Comparison of ENCODE assay signal across 8 cellular contexts in the genomic region with DNA sequence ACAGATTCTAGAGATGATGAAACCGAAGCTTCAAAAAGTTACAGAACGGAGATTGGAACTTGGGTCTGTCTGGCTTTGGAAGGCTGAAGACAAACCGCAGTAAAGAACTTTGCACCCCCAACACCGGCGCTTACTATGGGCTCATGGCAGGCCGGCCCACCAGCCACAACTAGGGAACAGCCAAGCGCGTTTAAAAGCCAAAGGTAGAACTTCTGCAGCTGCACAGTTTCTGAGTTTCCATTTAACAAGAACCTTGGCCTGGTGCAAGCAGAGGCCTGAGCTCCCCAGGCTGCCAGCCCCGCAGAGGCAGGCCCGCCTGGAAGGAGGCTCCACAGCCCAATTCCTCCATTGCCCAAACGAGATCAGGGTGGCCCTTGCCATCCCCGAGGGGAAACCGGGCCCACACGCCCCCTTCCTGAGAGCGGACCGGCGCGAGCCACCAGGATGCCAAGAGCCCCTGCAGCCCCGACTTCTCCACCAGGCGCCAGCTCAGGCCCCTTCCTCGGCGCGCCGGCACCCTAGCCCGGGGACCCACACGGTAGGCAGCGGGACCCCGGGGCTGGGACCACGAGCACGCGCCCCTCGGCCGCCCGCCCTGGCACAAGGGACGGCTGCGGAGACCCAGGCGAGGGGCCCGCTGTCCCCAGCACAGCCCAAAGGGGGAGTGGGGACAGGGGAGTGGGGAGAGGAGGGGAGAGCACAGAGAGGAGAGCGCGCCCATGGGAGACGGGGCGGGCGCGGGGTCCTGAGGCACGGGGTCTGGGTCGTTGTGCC. TPM values are rescaled to one million over a fixed set of nuclear protein-coding genes. Genes with fewer than 3 reads are reported as not detected.
DNase-seq lines count a peak whose midpoint lies in the region; ATAC-seq and TF ChIP-seq lines count a peak whose summit lies in the region.

No MANE protein-coding gene starts in this region.

- H3K36me3 ChIP-seq in SK-N-MC (ENCODE audit: insufficient read depth, low read length) (peaks cover 44% of the 10 kb centered on the region), upper lobe of left lung (peaks cover 0 to 29% (median 19%) of the 10 kb centered on the region in 4 donors)

- no peak for TF ChIP-seq POLR2A in upper lobe of left lung (IDR thresholded peaks at IDR 0.05)

- TF ChIP-seq CTCF in 22Rv1 (IDR thresholded peaks at IDR 0.05) (no peak), upper lobe of left lung (IDR thresholded peaks at IDR 0.05) (peak in 1 of 6 experiments; percentile 28)

- DNase-seq in SK-N-MC (ENCODE audit: low read depth, low spot score) (no peak), dermis blood vessel endothelial cell (peak; percentile 40), lung microvascular endothelial cell (ENCODE audit: low read depth in 2 of 2) (peak; percentile 17 to 19), upper lobe of left lung (peak in 1 of 2 donors; percentile 89), NOMO-1 treated with DMSO at 0.1 percent for 48 hours (lab: John Stamatoyannopoulos, UW; ENCODE audit: unreplicated experiment) (no peak)

- H3K27ac ChIP-seq in 22Rv1 (peak overlapping the region; percentile 68), SK-N-MC (0 out of 2 replicates have a peak overlapping the region, but pooled peaks have one; percentile 36), upper lobe of left lung (peak overlapping the region; percentile 75 to 88 (median 82))

- peak overlapping the region; percentile 96 for H3K9ac ChIP-seq in SK-N-MC (ENCODE audit: insufficient read length)

- H3K4me3 ChIP-seq in SK-N-MC (peak overlapping the region; percentile 97), upper lobe of left lung (peak overlapping the region; percentile 57 to 98 (median 94))

- TF ChIP-seq EP300 in upper lobe of left lung (IDR thresholded peaks at IDR 0.05) = no peak

- WGBS in upper lobe of left lung, 2 donors = 4 to 9% methylated on average over 5 to 11 of the region's 46 CpGs

- no peaks in the 10 kb centered on the region for H3K27me3 ChIP-seq in upper lobe of left lung

- ATAC-seq in GM18519 (IDR thresholded peaks at IDR 0.05; ENCODE audit: low FRiP score, unreplicated experiment) (peak; percentile 20), HG03066 (IDR thresholded peaks at IDR 0.05; ENCODE audit: low read depth, unreplicated experiment) (peak; percentile 19), upper lobe of left lung (ENCODE audit: low FRiP score in 2 of 2) (peak; percentile 35 to 67)

- no peaks in the 10 kb centered on the region for H3K9me3 ChIP-seq in SK-N-MC (ENCODE audit: low read depth, low read length)
- H3K9me3 ChIP-seq in upper lobe of left lung = no peaks in the 10 kb centered on the region

- H3K4me1 ChIP-seq in upper lobe of left lung = peaks cover 20 to 29% (median 25%) of the 10 kb centered on the region in 4 donors

RNA-seq across cellular contexts. Expression of gene MAD1L1, which starts 0.6 kb away (rescaled TPM):
- total RNA-seq in dermis blood vessel endothelial cell (48.4 and 53.3 TPM in 2 replicates), lung microvascular endothelial cell (35.3 and 46.0 TPM in 2 replicates), upper lobe of left lung (100 to 1,000 TPM in 2 of 6 donors, 10 to 100 TPM in 4; 40.6 to 364 (median 65.6) TPM)

RNA-seq across cellular contexts. Expression of gene MRM2, which starts 9.8 kb away (rescaled TPM):
- total RNA-seq in dermis blood vessel endothelial cell = 15.3 and 20.1 TPM in 2 replicates
- total RNA-seq in lung microvascular endothelial cell = 10.7 and 13.7 TPM in 2 replicates
- 10 to 100 TPM in 5 of 6 donors, 1 to 10 TPM in 1; 9.4 to 27.0 (median 23.0) TPM for total RNA-seq in upper lobe of left lung

RNA-seq across cellular contexts. Expression of gene NUDT1, which starts 9.8 kb away (rescaled TPM):
- 8.0 and 14.2 TPM in 2 replicates for total RNA-seq in dermis blood vessel endothelial cell
- total RNA-seq in lung microvascular endothelial cell = 4.8 and 10.5 TPM in 2 replicates
- 10 to 100 TPM in 5 of 6 donors, 1 to 10 TPM in 1; 6.3 to 23.2 (median 13.9) TPM for total RNA-seq in upper lobe of left lung

Comparison
In these comparisons a context has a peak if more than half of its experiments do, and no peak if none do; other contexts are left out.
1. DNase-seq: peak in dermis blood vessel endothelial cell (single experiment) and lung microvascular endothelial cell (2 of 2); none in SK-N-MC (single experiment) and NOMO-1 treated with DMSO at 0.1 percent for 48 hours (single experiment).
2. Peak in every context shown above with its lines, with median percentiles within 50 percentile points of each other: H3K27ac ChIP-seq and ATAC-seq.